15 cellular contexts compared by ENCODE assay signal in genomic region chr11:102256251-102256650, GRCh38.
DNase-seq lines count a peak whose midpoint lies in the region; ATAC-seq and TF ChIP-seq lines count a peak whose summit lies in the region.
"Had no signal": no experiment of that assay in that cellular context is flagged by ENCODE, and none has a peak within 500 bp of the region (broad histone marks: within the 10 kb centered on the region; RNA-seq: fewer than 3 reads in every experiment).

No MANE protein-coding gene starts in this region.

- no peak for TF ChIP-seq POLR2A in thyroid gland (IDR thresholded peaks at IDR 0.05)

- no peaks in the 10 kb centered on the region for H3K9me3 ChIP-seq in CD8-positive, alpha-beta memory T cell (ENCODE audit: low read length)
- no peaks in the 10 kb centered on the region for H3K9me3 ChIP-seq in thyroid gland
- H3K9me3 ChIP-seq: tibial nerve had no signal

- no peaks in the 10 kb centered on the region for H3K4me1 Mint-ChIP-seq in CD8-positive, alpha-beta memory T cell

- H3K4me3 ChIP-seq in foreskin fibroblast (ENCODE audit: low read depth in 1 of 2, low read length in 2 of 2): no peak overlapping the region
- no peak overlapping the region for H3K4me3 ChIP-seq in CD8-positive, alpha-beta memory T cell (ENCODE audit: low read length)
- H3K4me3 ChIP-seq in thyroid gland (replicated peaks in 1 of 3): no peak overlapping the region
- H3K4me3 ChIP-seq: cardiac muscle cell, SK-N-MC, tibial nerve had no signal

- no peaks in the 10 kb centered on the region for H3K4me1 ChIP-seq in CD8-positive, alpha-beta memory T cell (ENCODE audit: insufficient read depth, low read length)
- H3K4me1 ChIP-seq in thyroid gland: no peaks in the 10 kb centered on the region

- no peak overlapping the region for H3K27ac Mint-ChIP-seq in CD8-positive, alpha-beta memory T cell
- H3K27ac Mint-ChIP-seq: activated T-cell treated with anti-CD3 and anti-CD28 coated beads, Interleukin-2, amount 50 U/mL, for 72 hours had no signal

- CTCF ChIA-PET in CD8-positive, alpha-beta memory T cell (lab: Charles Lee): interaction anchor here (1.6 kb wide), 1 partner anchor 13 kb away, joined by 4 read pairs; no protein-coding TSS in a partner anchor

- no peaks in the 10 kb centered on the region for H3K27me3 Mint-ChIP-seq in CD8-positive, alpha-beta memory T cell

- POLR2A ChIA-PET in CD8-positive, alpha-beta memory T cell (lab: Charles Lee): interaction anchor here (0.7 kb wide), 1 partner anchor 139 kb away, joined by 11 read pairs; no protein-coding TSS in a partner anchor

- no peak overlapping the region for H3K4me3 Mint-ChIP-seq in CD8-positive, alpha-beta memory T cell
- H3K4me3 Mint-ChIP-seq: activated T-cell treated with anti-CD3 and anti-CD28 coated beads, Interleukin-2, amount 50 U/mL, for 72 hours had no signal

- intact Hi-C loops in Right ventricle myocardium inferior (cut with DNase I): no loop called here
- intact Hi-C loops in thyroid gland (cut with DNase I): no loop called here

- no peaks in the 10 kb centered on the region for H3K9me3 Mint-ChIP-seq in CD8-positive, alpha-beta memory T cell
- H3K9me3 Mint-ChIP-seq: activated T-cell treated with anti-CD3 and anti-CD28 coated beads, Interleukin-2, amount 50 U/mL, for 72 hours had no signal

- no peaks in the 10 kb centered on the region for H3K36me3 ChIP-seq in CD8-positive, alpha-beta memory T cell (ENCODE audit: insufficient read depth, low read length)
- H3K36me3 ChIP-seq in thyroid gland: no peaks in the 10 kb centered on the region
- H3K36me3 ChIP-seq: cardiac muscle cell, tibial nerve had no signal

- no peaks in the 10 kb centered on the region for H3K27me3 ChIP-seq in CD8-positive, alpha-beta memory T cell (ENCODE audit: insufficient read depth, low read length, poor library complexity, severe bottlenecking)
- no peaks in the 10 kb centered on the region for H3K27me3 ChIP-seq in thyroid gland
- H3K27me3 ChIP-seq: cardiac muscle cell, tibial nerve had no signal

- H3K27ac ChIP-seq in CD8-positive, alpha-beta memory T cell (ENCODE audit: low read depth, low read length): no peak overlapping the region
- H3K27ac ChIP-seq in thyroid gland: no peak overlapping the region
- H3K27ac ChIP-seq: cardiac muscle cell, SK-N-MC, tibial nerve had no signal

- WGBS in thyroid gland, 2 donors: 96% methylated on average over 4 of the region's 4 CpGs

- no peak for ATAC-seq in Right ventricle myocardium inferior
- ATAC-seq: activated T-cell treated with anti-CD3 and anti-CD28 coated beads, Interleukin-2, amount 50 U/mL, for 72 hours had no signal

- TF ChIP-seq CTCF in foreskin fibroblast (IDR thresholded peaks at IDR 0.05; ENCODE audit: low read depth, low read length) (no peak), thyroid gland (IDR thresholded peaks at IDR 0.05) (no peak)

- no peaks in the 10 kb centered on the region for H3K36me3 Mint-ChIP-seq in CD8-positive, alpha-beta memory T cell

- DNase-seq in A172 (ENCODE audit: low spot score) (peak; percentile 54), HK-2 (ENCODE audit: unreplicated experiment) (peak; percentile 30), amniotic epithelial cell (ENCODE audit: low read depth) (peak; percentile 91), foreskin fibroblast (peak; percentile 64 to 81), Right ventricle myocardium inferior (ENCODE audit: missing footprints) (no peak), NCI-H2081 (lab: John Stamatoyannopoulos, UW) (no peak), thyroid gland (no peak)
- no peak for DNase-seq in CD8-positive, alpha-beta memory T cell
- DNase-seq: 8988T; activated T-cell treated with anti-CD3 and anti-CD28 coated beads, Interleukin-2, amount 50 U/mL, for 72 hours; NCI-H1436 treated with DMSO at 0.1 percent for 48 hours; small intestine had no signal

Comparison
In these comparisons a context has a peak if more than half of its experiments do, and no peak if none do; other contexts are left out.
1. DNase-seq: peak in A172 (single experiment), HK-2 (single experiment), amniotic epithelial cell (single experiment) and foreskin fibroblast (2 of 2); none in Right ventricle myocardium inferior (single experiment), CD8-positive, alpha-beta memory T cell (0 of 5), NCI-H2081 (0 of 2) and thyroid gland (0 of 2).